In genomic region chr9:128082173-128082572, GRCh38 we compare ENCODE assay signal across 10 cellular contexts. TPM values are rescaled to one million over a fixed set of nuclear protein-coding genes. Genes with fewer than 3 reads are reported as not detected.
DNase-seq lines count a peak whose midpoint lies in the region; ATAC-seq and TF ChIP-seq lines count a peak whose summit lies in the region.
"Had no signal": no experiment of that assay in that cellular context is flagged by ENCODE, and none has a peak within 500 bp of the region (broad histone marks: within the 10 kb centered on the region; RNA-seq: fewer than 3 reads in every experiment).

No MANE protein-coding gene starts in this region.

- H3K4me1 ChIP-seq in foreskin keratinocyte: peaks cover 19% of the 10 kb centered on the region

- no peaks in the 10 kb centered on the region for H3K9me3 ChIP-seq in T-helper 17 cell (ENCODE audit: control insufficient read depth, low read length, poor library complexity, severe bottlenecking)

- no peak overlapping the region for H3K4me3 Mint-ChIP-seq in HFFc6
- no peak overlapping the region for H3K4me3 Mint-ChIP-seq in T-helper 17 cell
- no peak overlapping the region for H3K4me3 Mint-ChIP-seq in stimulated activated effector memory CD8-positive, alpha-beta T cell treated with anti-CD3 and anti-CD28 coated beads, Interleukin-12 subunit alpha, Interleukin-12 subunit beta, amount 100 ng/mL, for 72 hours
- H3K4me3 Mint-ChIP-seq: activated T-cell treated with anti-CD3 and anti-CD28 coated beads, Interleukin-2, amount 50 U/mL, for 4 hours had no signal

- DNase-seq in HFFc6 (no peak), T-helper 17 cell (no peak), foreskin keratinocyte (peak; percentile 35 to 64), NCI-H1092 treated with DMSO at 0.1 percent for 48 hours (lab: John Stamatoyannopoulos, UW) (no peak), NCI-H146 (lab: John Stamatoyannopoulos, UW) (no peak)
- DNase-seq in stimulated activated effector memory CD8-positive, alpha-beta T cell treated with anti-CD3 and anti-CD28 coated beads, Interleukin-12 subunit alpha, Interleukin-12 subunit beta, amount 100 ng/mL, for 72 hours (ENCODE audit: low spot score in 2 of 2): no peak
- no peak for DNase-seq in stimulated activated CD8-positive, alpha-beta memory T cell treated with anti-CD3 and anti-CD28 coated beads, Interleukin-4, amount 100 ng/mL, for 48 hours
- DNase-seq: activated T-cell treated with anti-CD3 and anti-CD28 coated beads, Interleukin-2, amount 50 U/mL, for 4 hours; Kasumi-1 had no signal

- TF ChIP-seq CTCF in HFFc6 (IDR thresholded peaks at IDR 0.05): no peak
- TF ChIP-seq CTCF in foreskin keratinocyte (conservative IDR thresholded peaks at IDR 0.05): no peak

- H3K4me1 Mint-ChIP-seq in HFFc6 (ENCODE audit: low read depth): peaks cover 54% of the 10 kb centered on the region
- H3K4me1 Mint-ChIP-seq in T-helper 17 cell: peaks cover 42% of the 10 kb centered on the region
- peaks cover 48% of the 10 kb centered on the region for H3K4me1 Mint-ChIP-seq in stimulated activated effector memory CD8-positive, alpha-beta T cell treated with anti-CD3 and anti-CD28 coated beads, Interleukin-12 subunit alpha, Interleukin-12 subunit beta, amount 100 ng/mL, for 72 hours

- H3K27me3 Mint-ChIP-seq in HFFc6 (ENCODE audit: insufficient read depth): no peaks in the 10 kb centered on the region; the same call in 1 of the 2 replicates
- H3K27me3 Mint-ChIP-seq in T-helper 17 cell: no peaks in the 10 kb centered on the region

- peak overlapping the region; percentile 43 for H3K27ac ChIP-seq in foreskin keratinocyte

- H3K27ac Mint-ChIP-seq in HFFc6 (peak overlapping the region; percentile 57), T-helper 17 cell (peak overlapping the region; percentile 19)
- H3K27ac Mint-ChIP-seq in stimulated activated effector memory CD8-positive, alpha-beta T cell treated with anti-CD3 and anti-CD28 coated beads, Interleukin-12 subunit alpha, Interleukin-12 subunit beta, amount 100 ng/mL, for 72 hours: peak overlapping the region; percentile 82

- ATAC-seq in T-helper 17 cell (no peak), foreskin keratinocyte (peak; percentile 81), HG02571 (IDR thresholded peaks at IDR 0.05; ENCODE audit: unreplicated experiment) (no peak)
- ATAC-seq in stimulated activated effector memory CD8-positive, alpha-beta T cell treated with anti-CD3 and anti-CD28 coated beads, Interleukin-12 subunit alpha, Interleukin-12 subunit beta, amount 100 ng/mL, for 72 hours: no peak
- ATAC-seq: activated T-cell treated with anti-CD3 and anti-CD28 coated beads, Interleukin-2, amount 50 U/mL, for 4 hours had no signal

- H3K36me3 Mint-ChIP-seq in HFFc6 (ENCODE audit: low read depth) (no peaks in the 10 kb centered on the region), T-helper 17 cell (ENCODE audit: low read depth) (peaks cover 4% of the 10 kb centered on the region)
- H3K36me3 Mint-ChIP-seq in stimulated activated effector memory CD8-positive, alpha-beta T cell treated with anti-CD3 and anti-CD28 coated beads, Interleukin-12 subunit alpha, Interleukin-12 subunit beta, amount 100 ng/mL, for 72 hours: peaks cover 43% of the 10 kb centered on the region

- H3K9me3 Mint-ChIP-seq in HFFc6: no peaks in the 10 kb centered on the region
- H3K9me3 Mint-ChIP-seq in stimulated activated effector memory CD8-positive, alpha-beta T cell treated with anti-CD3 and anti-CD28 coated beads, Interleukin-12 subunit alpha, Interleukin-12 subunit beta, amount 100 ng/mL, for 72 hours: no peaks in the 10 kb centered on the region
- H3K9me3 Mint-ChIP-seq: activated T-cell treated with anti-CD3 and anti-CD28 coated beads, Interleukin-2, amount 50 U/mL, for 4 hours had no signal

- H3K27me3 ChIP-seq in foreskin keratinocyte: no peaks in the 10 kb centered on the region

RNA-seq across cellular contexts. Expression of gene SLC25A25, which starts 14.1 kb away (rescaled TPM):
- total RNA-seq in HFFc6 (2021; fragmentation: NEBNext Ultra II Directional; extraction: Animal tissue kit (Norgen Biotek cat#: 25700)): 10 to 100 TPM; 16.5 to 20.7 (median 18.4) TPM
- total RNA-seq in T-helper 17 cell: 10 to 100 TPM; 16.3 to 20.4 TPM
- total RNA-seq in foreskin keratinocyte: 8.0 and 8.7 TPM in 2 replicates
- polyA plus RNA-seq in foreskin keratinocyte: 3.8 and 4.8 TPM in 2 replicates

RNA-seq across cellular contexts. Expression of gene NAIF1, which starts 15.1 kb away (rescaled TPM):
- 10 to 100 TPM in 3 of 6 experiments, 1 to 10 TPM in 3; 8.7 to 11.5 (median 9.8) TPM for total RNA-seq in HFFc6 (2021; fragmentation: NEBNext Ultra II Directional; extraction: Animal tissue kit (Norgen Biotek cat#: 25700))
- total RNA-seq in T-helper 17 cell (10 to 100 TPM; 11.6 to 15.2 TPM), foreskin keratinocyte (8.0 and 9.5 TPM in 2 replicates)
- 7.8 and 8.9 TPM in 2 replicates for polyA plus RNA-seq in foreskin keratinocyte

RNA-seq across cellular contexts. Expression of gene PTGES2, which starts 45.4 kb away (rescaled TPM):
- total RNA-seq in HFFc6 (2021; fragmentation: NEBNext Ultra II Directional; extraction: Animal tissue kit (Norgen Biotek cat#: 25700)): 10 to 100 TPM; 68.5 to 82.8 (median 70.6) TPM
- total RNA-seq in T-helper 17 cell: 10 to 100 TPM; 46.4 to 58.2 TPM
- total RNA-seq in foreskin keratinocyte: 67.6 and 75.4 TPM in 2 replicates
- polyA plus RNA-seq in foreskin keratinocyte: 85.0 and 86.8 TPM in 2 replicates

Comparison
In these comparisons a context has a peak if more than half of its experiments do, and no peak if none do; other contexts are left out.
1. DNase-seq: peak in foreskin keratinocyte (2 of 2); none in HFFc6 (single experiment), T-helper 17 cell (0 of 3), stimulated activated effector memory CD8-positive, alpha-beta T cell treated with anti-CD3 and anti-CD28 coated beads, Interleukin-12 subunit alpha, Interleukin-12 subunit beta, amount 100 ng/mL, for 72 hours (0 of 2), NCI-H1092 treated with DMSO at 0.1 percent for 48 hours (single experiment), stimulated activated CD8-positive, alpha-beta memory T cell treated with anti-CD3 and anti-CD28 coated beads, Interleukin-4, amount 100 ng/mL, for 48 hours (single experiment) and NCI-H146 (single experiment).
2. H3K27ac Mint-ChIP-seq: peak in every context shown above with its lines; median percentile 82 in stimulated activated effector memory CD8-positive, alpha-beta T cell treated with anti-CD3 and anti-CD28 coated beads, Interleukin-12 subunit alpha, Interleukin-12 subunit beta, amount 100 ng/mL, for 72 hours; 57 in HFFc6; 19 in T-helper 17 cell.